Comparison of ENCODE assay signal across 9 cellular contexts in genomic region chr2:38960609-38961320, GRCh38.
A peak's percentile ranks its signal among the peaks of the same experiment; 100 is the strongest.
DNase-seq lines count a peak whose midpoint lies in the region; ATAC-seq, FAIRE-seq and TF ChIP-seq lines count a peak whose summit lies in the region.
"Had no signal": no experiment of that assay in that cellular context is flagged by ENCODE, and none has a peak within 500 bp of the region (broad histone marks: within the 10 kb centered on the region; RNA-seq: fewer than 3 reads in every experiment).

No MANE protein-coding gene starts in this region.

- no peak for TF ChIP-seq POLR2A in H54 (IDR thresholded peaks at IDR 0.05; ENCODE audit: low read depth, low read length)

- DNase-seq in HFF-Myc (ENCODE audit: extremely low read depth, low read depth) (no peak), cardiac fibroblast (ENCODE audit: low read depth in 2 of 2) (no peak), SJCRH30 (no peak), H54 (ENCODE audit: insufficient read length, low spot score) (no peak)
- DNase-seq: DMS79 treated with DMSO at 0.1 percent for 48 hours had no signal

- H2AFZ ChIP-seq in ACC112 (ENCODE audit: low read length, unreplicated experiment) = peak overlapping the region; percentile 99

- TF ChIP-seq CTCF in HFF-Myc (IDR thresholded peaks at IDR 0.05; ENCODE audit: low read depth, low read length, missing control alignments) = no peak
- TF ChIP-seq CTCF in cardiac fibroblast (IDR thresholded peaks at IDR 0.05; ENCODE audit: low read depth, low read length) = no peak

- H3K9me3 ChIP-seq in muscle layer of duodenum (ENCODE audit: control insufficient read depth in 1 of 2, low read length in 2 of 2) (no peaks in the 10 kb centered on the region), SJCRH30 (replicated peaks) (no peaks in the 10 kb centered on the region; the same call in 1 of the 2 replicates)

- no peak for ATAC-seq in GM19455 (IDR thresholded peaks at IDR 0.05; ENCODE audit: unreplicated experiment)
- no peak for ATAC-seq in GM19328 (IDR thresholded peaks at IDR 0.05; ENCODE audit: unreplicated experiment)

- H3K27ac ChIP-seq in ACC112 (ENCODE audit: low read depth, low read length) (no peak overlapping the region), muscle layer of duodenum (ENCODE audit: low read length) (no peak overlapping the region), SJCRH30 (no peak overlapping the region)

- H3K4me1 ChIP-seq in ACC112 (ENCODE audit: control insufficient read depth, insufficient read depth, low read length, unreplicated experiment) = peaks cover 9% of the 10 kb centered on the region
- H3K4me1 ChIP-seq in muscle layer of duodenum (ENCODE audit: control insufficient read depth in 1 of 2, insufficient read depth in 2 of 2, low read length in 2 of 2) = no peaks in the 10 kb centered on the region
- no peaks in the 10 kb centered on the region for H3K4me1 ChIP-seq in SJCRH30

- H3K36me3 ChIP-seq in ACC112 (ENCODE audit: insufficient read depth, low read length) = no peaks in the 10 kb centered on the region
- no peaks in the 10 kb centered on the region for H3K36me3 ChIP-seq in muscle layer of duodenum (ENCODE audit: control insufficient read depth in 1 of 2, insufficient read depth in 2 of 2, low read length in 2 of 2)
- no peaks in the 10 kb centered on the region for H3K36me3 ChIP-seq in SJCRH30

- no peaks in the 10 kb centered on the region for H3K27me3 ChIP-seq in ACC112 (ENCODE audit: insufficient read depth, low read length)
- H3K27me3 ChIP-seq in muscle layer of duodenum (ENCODE audit: low read depth, low read length) = no peaks in the 10 kb centered on the region
- no peaks in the 10 kb centered on the region for H3K27me3 ChIP-seq in SJCRH30

- FAIRE-seq in H54 (lab: Jason Lieb, UNC) = no peak

- H3K79me2 ChIP-seq in ACC112 (ENCODE audit: control insufficient read depth, insufficient read depth, low read length, unreplicated experiment) = no peaks in the 10 kb centered on the region

- H3K4me3 ChIP-seq in ACC112 (ENCODE audit: low read depth, low read length) (peak overlapping the region; percentile 87), HFF-Myc (replicated peaks; ENCODE audit: low read depth, low read length) (peak overlapping the region; percentile 30; the same call in 1 of the 2 replicates), cardiac fibroblast (replicated peaks in 1 of 2; ENCODE audit: low read depth in 2 of 2, low read length in 2 of 2) (peak overlapping the region; percentile 27 to 43), muscle layer of duodenum (ENCODE audit: low read depth in 1 of 2, low read length in 2 of 2) (peak overlapping the region; percentile 11 to 61), SJCRH30 (no peak overlapping the region)
